Comparison of ENCODE assay signal across 8 cellular contexts in the genomic region with DNA sequence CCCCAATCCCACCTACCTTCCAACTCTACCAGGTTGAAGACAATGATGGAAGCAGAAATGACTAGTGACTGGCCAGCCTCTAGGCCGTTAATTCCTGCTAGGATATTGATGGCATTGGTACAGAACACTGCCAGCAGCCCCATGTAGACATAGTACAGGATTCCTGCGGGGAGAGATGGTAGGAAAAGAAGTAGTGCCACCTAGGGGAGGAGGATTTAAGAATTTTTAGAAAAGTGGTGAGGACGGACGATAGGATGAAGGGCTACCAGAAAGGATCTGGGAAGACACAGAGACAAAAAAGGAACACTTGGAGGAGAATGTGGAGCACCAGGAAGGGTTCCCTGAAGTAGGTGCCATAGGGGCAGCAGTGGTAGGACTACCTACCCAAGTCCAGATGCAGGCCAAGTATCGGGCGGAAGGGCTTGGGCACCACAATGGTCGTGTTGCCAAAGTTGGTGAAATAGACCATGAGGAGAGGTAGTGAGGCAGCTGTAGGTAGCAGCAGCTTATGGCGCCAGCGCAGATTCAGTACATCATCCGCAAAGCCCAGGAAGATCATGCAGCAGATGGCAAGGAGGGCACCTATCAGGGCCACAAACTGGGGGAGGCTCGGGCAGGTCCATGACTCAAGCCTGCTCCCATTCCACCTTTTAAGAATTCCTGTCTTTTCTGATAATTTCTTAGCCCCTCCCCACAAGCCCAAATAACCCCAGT. TPM values are rescaled to one million over a fixed set of nuclear protein-coding genes. Genes with fewer than 3 reads are reported as not detected.
A peak's percentile ranks its signal among the peaks of the same experiment; 100 is the strongest.
DNase-seq lines count a peak whose midpoint lies in the region; ATAC-seq, FAIRE-seq and TF ChIP-seq lines count a peak whose summit lies in the region.

No MANE protein-coding gene starts in this region.

- H2AFZ ChIP-seq in SK-N-SH (ENCODE audit: low read depth), result peak overlapping the region; percentile 77; the same call in 1 of the 2 replicates

- H3F3A ChIP-seq in SK-N-SH (replicated peaks; ENCODE audit: insufficient read depth), result peaks cover 44% of the 10 kb centered on the region

- peak overlapping the region; percentile 80 to 90 for H3K4me3 ChIP-seq in SK-N-SH (ENCODE audit: low read depth in 2 of 2, low read length in 1 of 2)
- peak overlapping the region; percentile 89 for H3K4me3 ChIP-seq in rectal smooth muscle tissue (ENCODE audit: low read length)

- CTCF ChIA-PET in SK-N-SH (lab: Yijun Ruan, JAX), result interaction anchor here (0.7 to 1.1 kb wide), 4 partner anchors 33 to 81 kb away, joined by 3 to 4 read pairs (median 3); a partner anchor contains a TSS

- peak overlapping the region; percentile 91 for H3K4me3 Mint-ChIP-seq in HFFc6

- H3K36me3 Mint-ChIP-seq in HFFc6 (ENCODE audit: low read depth), result peaks cover 9% of the 10 kb centered on the region; the same call in 1 of the 2 replicates

- H3K4me1 ChIP-seq in SK-N-SH (ENCODE audit: control insufficient read depth in 1 of 2, insufficient read depth in 2 of 2, low read depth in 1 of 2, low read length in 1 of 2) (peaks cover 13 to 18% of the 10 kb centered on the region in 2 experiments; a peak in 3 of 4 replicates), rectal smooth muscle tissue (ENCODE audit: control insufficient read depth, insufficient read depth, low read length) (peaks cover 18% of the 10 kb centered on the region)

- no peaks in the 10 kb centered on the region for H3K9me2 ChIP-seq in SK-N-SH

- H3K27ac ChIP-seq in SK-N-SH (ENCODE audit: low read depth in 2 of 2, low read length in 1 of 2) (peak overlapping the region; percentile 45 to 93; a peak in 3 of 4 replicates), rectal smooth muscle tissue (ENCODE audit: low read depth, low read length) (no peak overlapping the region)

- peak; percentile 63 for TF ChIP-seq RAD21 in SK-N-SH (IDR thresholded peaks at IDR 0.05; ENCODE audit: low read length)

- H4K20me1 ChIP-seq in SK-N-SH (ENCODE audit: insufficient read depth), result no peaks in the 10 kb centered on the region

- peak overlapping the region; percentile 78 for H3K9ac ChIP-seq in SK-N-SH
- H3K9ac ChIP-seq in rectal smooth muscle tissue (ENCODE audit: low read length), result peak overlapping the region; percentile 85

- H3K79me2 ChIP-seq in SK-N-SH (ENCODE audit: insufficient read depth), result peaks cover 37% of the 10 kb centered on the region

- peak; percentile 55 for TF ChIP-seq CTCF in D721Med (IDR thresholded peaks at IDR 0.05; ENCODE audit: insufficient read depth, missing control alignments)
- peak; percentile 72 for TF ChIP-seq CTCF in HFFc6 (IDR thresholded peaks at IDR 0.05)
- peak; percentile 69 for TF ChIP-seq CTCF in SK-N-SH (IDR thresholded peaks at IDR 0.05)

- ATAC-seq in HG02973 (IDR thresholded peaks at IDR 0.05; ENCODE audit: unreplicated experiment) (no peak), HG03354 (IDR thresholded peaks at IDR 0.05; ENCODE audit: poor library complexity, severe bottlenecking, unreplicated experiment) (no peak), GM19467 (IDR thresholded peaks at IDR 0.05; ENCODE audit: unreplicated experiment) (no peak)

- H3K36me3 ChIP-seq in SK-N-SH (replicated peaks in 1 of 2; ENCODE audit: control insufficient read depth in 1 of 2, insufficient read depth in 2 of 2, low read length in 1 of 2) (peaks cover 16 to 26% of the 10 kb centered on the region in 2 experiments), rectal smooth muscle tissue (ENCODE audit: control insufficient read depth, insufficient read depth, low read length) (peaks cover 13% of the 10 kb centered on the region)

- POLR2A ChIA-PET in SK-N-SH (lab: Yijun Ruan, JAX), result no interaction called here

- DNase-seq in D721Med (ENCODE audit: insufficient read length, low spot score), result no peak
- DNase-seq in HFFc6, result peak; percentile 52
- peak; percentile 53 for DNase-seq in SK-N-SH
- peak; percentile 61 for DNase-seq in fibroblast of gingiva (ENCODE audit: low read depth)

- peak overlapping the region; percentile 98 for H3K4me2 ChIP-seq in SK-N-SH

- H3K27me3 ChIP-seq in SK-N-SH (ENCODE audit: insufficient read depth) (no peaks in the 10 kb centered on the region), rectal smooth muscle tissue (ENCODE audit: control insufficient read depth, insufficient read depth, low read length) (no peaks in the 10 kb centered on the region)

- H3K27ac Mint-ChIP-seq in HFFc6, result peak overlapping the region; percentile 98

- H3K27me3 Mint-ChIP-seq in HFFc6 (ENCODE audit: insufficient read depth), result peaks cover under 1% of the 10 kb centered on the region; the same call in 1 of the 2 replicates

- H3K4me1 Mint-ChIP-seq in HFFc6 (ENCODE audit: low read depth), result peaks cover 37% of the 10 kb centered on the region

- TF ChIP-seq EP300 in SK-N-SH (IDR thresholded peaks at IDR 0.05; ENCODE audit: borderline replicate concordance in 1 of 2, low read depth in 1 of 2, low read length in 1 of 2), result no peak

- WGBS in SK-N-SH (ENCODE audit: low lambda C conversion rate), result 13% methylated on average over 11 of the region's 11 CpGs

- 0 out of 2 replicates have a peak, but pooled peaks cover under 1% of the 10 kb centered on the region for H3K9me3 Mint-ChIP-seq in HFFc6

- H3K9me3 ChIP-seq in SK-N-SH, result no peaks in the 10 kb centered on the region

- FAIRE-seq in D721Med (lab: Jason Lieb, UNC), result no peak

TF ChIP-seq in SK-N-SH, 30 proteins besides CTCF, POLR2A, EP300 and RAD21:
- TF ChIP-seq, protein P1, sequence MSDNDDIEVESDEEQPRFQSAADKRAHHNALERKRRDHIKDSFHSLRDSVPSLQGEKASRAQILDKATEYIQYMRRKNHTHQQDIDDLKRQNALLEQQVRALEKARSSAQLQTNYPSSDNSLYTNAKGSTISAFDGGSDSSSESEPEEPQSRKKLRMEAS (IDR thresholded peaks at IDR 0.05; ENCODE audit: low read depth), result 0 out of 2 replicates have a peak, but pooled peaks have one; percentile 46
- TF ChIP-seq SIN3A (IDR thresholded peaks at IDR 0.05; ENCODE audit: borderline replicate concordance, low read depth, low read length) (0 out of 2 replicates have a peak, but pooled peaks have one; percentile 47), RXRA (IDR thresholded peaks at IDR 0.05; ENCODE audit: borderline replicate concordance, low read depth) (no peak), MXI1 (IDR thresholded peaks at IDR 0.05; ENCODE audit: low read depth, low read length) (peak; percentile 60; the same call in 1 of the 2 replicates), RCOR1 (IDR thresholded peaks at IDR 0.05; ENCODE audit: low read length) (0 out of 2 replicates have a peak, but pooled peaks have one; percentile 10), SMC3 (IDR thresholded peaks at IDR 0.05; ENCODE audit: low read depth, low read length) (peak; percentile 30; the same call in 1 of the 2 replicates)
- TF ChIP-seq, protein P2, sequence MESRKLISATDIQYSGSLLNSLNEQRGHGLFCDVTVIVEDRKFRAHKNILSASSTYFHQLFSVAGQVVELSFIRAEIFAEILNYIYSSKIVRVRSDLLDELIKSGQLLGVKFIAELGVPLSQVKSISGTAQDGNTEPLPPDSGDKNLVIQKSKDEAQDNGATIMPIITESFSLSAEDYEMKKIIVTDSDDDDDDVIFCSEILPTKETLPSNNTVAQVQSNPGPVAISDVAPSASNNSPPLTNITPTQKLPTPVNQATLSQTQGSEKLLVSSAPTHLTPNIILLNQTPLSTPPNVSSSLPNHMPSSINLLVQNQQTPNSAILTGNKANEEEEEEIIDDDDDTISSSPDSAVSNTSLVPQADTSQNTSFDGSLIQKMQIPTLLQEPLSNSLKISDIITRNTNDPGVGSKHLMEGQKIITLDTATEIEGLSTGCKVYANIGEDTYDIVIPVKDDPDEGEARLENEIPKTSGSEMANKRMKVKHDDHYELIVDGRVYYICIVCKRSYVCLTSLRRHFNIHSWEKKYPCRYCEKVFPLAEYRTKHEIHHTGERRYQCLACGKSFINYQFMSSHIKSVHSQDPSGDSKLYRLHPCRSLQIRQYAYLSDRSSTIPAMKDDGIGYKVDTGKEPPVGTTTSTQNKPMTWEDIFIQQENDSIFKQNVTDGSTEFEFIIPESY (IDR thresholded peaks at IDR 0.05; ENCODE audit: borderline replicate concordance, low read depth), result no peak

RNA-seq across cellular contexts. Expression of a gene that starts 1.2 kb away (rescaled TPM):
- total RNA-seq in HFFc6 (2021; fragmentation: NEBNext Ultra II Directional; extraction: Animal tissue kit (Norgen Biotek cat#: 25700)), result 10 to 100 TPM; 40.5 to 52.5 (median 49.1) TPM
- polyA plus RNA-seq in SK-N-SH (2012; rRNA removed), result 99.5 and 128 TPM in 2 replicates
- polyA plus RNA-seq in SK-N-SH (2012; cell fraction: cytosol; rRNA removed), result 68.0 and 70.3 TPM in 2 replicates
- 182 and 268 TPM in 2 replicates for polyA plus RNA-seq in SK-N-SH (2012; cell fraction: nucleus; rRNA removed)

RNA-seq across cellular contexts. Expression of a gene that starts 6.7 kb away (rescaled TPM):
- total RNA-seq in HFFc6 (2021; fragmentation: NEBNext Ultra II Directional; extraction: Animal tissue kit (Norgen Biotek cat#: 25700)), result 10 to 100 TPM; 10.0 to 13.5 (median 10.8) TPM
- polyA plus RNA-seq in SK-N-SH (2012; rRNA removed), result 7.6 and 8.6 TPM in 2 replicates
- 3.5 and 5.3 TPM in 2 replicates for polyA plus RNA-seq in SK-N-SH (2012; cell fraction: cytosol; rRNA removed)
- polyA plus RNA-seq in SK-N-SH (2012; cell fraction: nucleus; rRNA removed), result 27.1 and 27.9 TPM in 2 replicates

RNA-seq across cellular contexts. Expression of a gene that starts 15.7 kb away (rescaled TPM):
- total RNA-seq in HFFc6 (2021; fragmentation: NEBNext Ultra II Directional; extraction: Animal tissue kit (Norgen Biotek cat#: 25700)), result 10 to 100 TPM; 31.1 to 45.6 (median 41.9) TPM
- polyA plus RNA-seq in SK-N-SH (2012; rRNA removed), result 69.4 and 77.4 TPM in 2 replicates
- 38.8 and 60.3 TPM in 2 replicates for polyA plus RNA-seq in SK-N-SH (2012; cell fraction: cytosol; rRNA removed)
- 116 and 126 TPM in 2 replicates for polyA plus RNA-seq in SK-N-SH (2012; cell fraction: nucleus; rRNA removed)

RNA-seq across cellular contexts. Expression of a gene that starts 21.0 kb away (rescaled TPM):
- 10 to 100 TPM in 4 of 6 experiments, 1 to 10 TPM in 2; 9.9 to 13.4 (median 11.3) TPM for total RNA-seq in HFFc6 (2021; fragmentation: NEBNext Ultra II Directional; extraction: Animal tissue kit (Norgen Biotek cat#: 25700))
- polyA plus RNA-seq in SK-N-SH (2012; rRNA removed), result 21.8 and 36.1 TPM in 2 replicates
- 10.6 and 14.6 TPM in 2 replicates for polyA plus RNA-seq in SK-N-SH (2012; cell fraction: cytosol; rRNA removed)
- 113 and 143 TPM in 2 replicates for polyA plus RNA-seq in SK-N-SH (2012; cell fraction: nucleus; rRNA removed)

RNA-seq across cellular contexts. Expression of a gene that starts 32.8 kb away (rescaled TPM):
- total RNA-seq in HFFc6 (2021; fragmentation: NEBNext Ultra II Directional; extraction: Animal tissue kit (Norgen Biotek cat#: 25700)), result 10 to 100 TPM; 27.4 to 31.4 (median 27.8) TPM
- 13.8 and 14.8 TPM in 2 replicates for polyA plus RNA-seq in SK-N-SH (2012; rRNA removed)
- 8.9 and 11.4 TPM in 2 replicates for polyA plus RNA-seq in SK-N-SH (2012; cell fraction: cytosol; rRNA removed)
- polyA plus RNA-seq in SK-N-SH (2012; cell fraction: nucleus; rRNA removed), result 39.6 and 51.2 TPM in 2 replicates
